ENCODE assay signal across 21 cellular contexts in genomic region chr17:19574956-19575355, GRCh38. TPM values are rescaled to one million over a fixed set of nuclear protein-coding genes. Genes with fewer than 3 reads are reported as not detected.
"Had no signal": no experiment of that assay in that cellular context is flagged by ENCODE, and none has a peak within 500 bp of the region (broad histone marks: within the 10 kb centered on the region; RNA-seq: fewer than 3 reads in every experiment).

No MANE protein-coding gene starts in this region.

- H3K4me3 Mint-ChIP-seq: IgD-negative memory B cell had no signal

- H3K27ac Mint-ChIP-seq: IgD-negative memory B cell had no signal

- H3K4me3 ChIP-seq: K562 had no signal

- H3K9me2 ChIP-seq: SK-N-SH had no signal

- DNase-seq: Kasumi-1, MM.1S, NCI-H1092 treated with DMSO at 0.1 percent for 48 hours, NCI-H1436, NCI-H187, NCI-H2029, NCI-H2081 treated with DMSO at 0.1 percent for 48 hours, NCI-H2171, NCI-H226, NCI-H446, NCI-H510A, NCI-H524 treated with DMSO at 0.1 percent for 48 hours, NCI-H69, NCI-H774, RPMI8226, SHP77, SK-N-SH had no signal

- H3K4me2 ChIP-seq: KMS-11, SK-N-SH had no signal

- H3K27ac ChIP-seq: HL-60, KMS-11 had no signal

- ATAC-seq: K562 had no signal

- H3K9me3 ChIP-seq: SK-N-SH had no signal

- H3K9ac ChIP-seq: KMS-11, SK-N-SH had no signal

RNA-seq across cellular contexts. Expression of gene SLC47A1, which starts 41.3 kb away (rescaled TPM):
- total RNA-seq: K562 had no signal
- polyA plus RNA-seq: IgD-negative memory B cell, K562 had no signal
